Comparison of ENCODE assay signal across 22 cellular contexts in the genomic region with DNA sequence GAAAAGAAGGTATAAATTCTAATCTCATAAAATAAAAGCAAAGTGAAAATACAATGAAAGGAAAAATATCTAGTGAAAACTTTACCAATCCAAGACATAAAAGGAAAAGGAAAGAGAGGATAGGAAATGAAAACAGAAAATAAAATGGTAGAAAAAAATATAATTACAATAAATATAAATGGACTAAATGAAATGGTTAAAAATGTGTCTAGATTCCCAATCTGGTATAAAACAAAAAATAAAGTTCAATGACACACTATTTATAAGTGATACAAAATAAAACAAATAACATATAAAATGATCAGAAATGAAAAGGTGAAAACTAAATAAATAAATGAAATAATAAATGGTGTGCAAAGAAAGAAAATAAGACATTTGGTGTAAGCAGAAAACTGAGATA.
DNase-seq lines count a peak whose midpoint lies in the region; ATAC-seq, FAIRE-seq and TF ChIP-seq lines count a peak whose summit lies in the region.
"Had no signal": no experiment of that assay in that cellular context is flagged by ENCODE, and none has a peak within 500 bp of the region (broad histone marks: within the 10 kb centered on the region; RNA-seq: fewer than 3 reads in every experiment).

No MANE protein-coding gene starts in this region.

- H4K91ac ChIP-seq in mesenchymal stem cell (ENCODE audit: low read length), result no peak overlapping the region

- peaks cover 10% of the 10 kb centered on the region for H3K9me3 ChIP-seq in mesenchymal stem cell (ENCODE audit: control insufficient read depth, low read length)
- no peaks in the 10 kb centered on the region for H3K9me3 ChIP-seq in sigmoid colon
- H3K9me3 ChIP-seq: A549, Caco-2 had no signal

- H3K4me2 ChIP-seq in mesenchymal stem cell (ENCODE audit: low read length, poor library complexity, severe bottlenecking), result no peak overlapping the region
- H3K4me2 ChIP-seq: A549; BLaER1 treated with 17β-estradiol and CSF1 and Interleukin-3, amounts not matched to agents 10 nM and 100 nM had no signal

- no peaks in the 10 kb centered on the region for H3K36me3 Mint-ChIP-seq in stimulated activated effector memory CD8-positive, alpha-beta T cell treated with anti-CD3 and anti-CD28 coated beads, Interleukin-12 subunit alpha, Interleukin-12 subunit beta, amount 100 ng/mL, for 72 hours
- H3K36me3 Mint-ChIP-seq: CD8-positive, alpha-beta T cell had no signal

- H3K4me3 Mint-ChIP-seq in stimulated activated effector memory CD8-positive, alpha-beta T cell treated with anti-CD3 and anti-CD28 coated beads, Interleukin-12 subunit alpha, Interleukin-12 subunit beta, amount 100 ng/mL, for 72 hours, result no peak overlapping the region
- H3K4me3 Mint-ChIP-seq: B cell; CD4-positive, alpha-beta T cell; CD8-positive, alpha-beta T cell had no signal

- H3K4ac ChIP-seq in mesenchymal stem cell (ENCODE audit: low read depth in 1 of 2, low read length in 2 of 2), result no peak overlapping the region

- H3K4me1 Mint-ChIP-seq in stimulated activated effector memory CD8-positive, alpha-beta T cell treated with anti-CD3 and anti-CD28 coated beads, Interleukin-12 subunit alpha, Interleukin-12 subunit beta, amount 100 ng/mL, for 72 hours, result no peaks in the 10 kb centered on the region
- H3K4me1 Mint-ChIP-seq: B cell had no signal

- no peak overlapping the region for H2BK12ac ChIP-seq in mesenchymal stem cell (ENCODE audit: low read length in 2 of 2)

- DNase-seq in mesenchymal stem cell, result no peak
- DNase-seq in stimulated activated effector memory CD8-positive, alpha-beta T cell treated with anti-CD3 and anti-CD28 coated beads, Interleukin-12 subunit alpha, Interleukin-12 subunit beta, amount 100 ng/mL, for 72 hours (ENCODE audit: low spot score in 2 of 2), result no peak
- DNase-seq in sigmoid colon, result no peak
- DNase-seq: AML-193; Caco-2; Calu3; CD4-positive, alpha-beta T cell; CD8-positive, alpha-beta T cell; DMS79 treated with DMSO at 0.1 percent for 48 hours; GDM1 had no signal

- H3K4me3 ChIP-seq in mesenchymal stem cell (ENCODE audit: insufficient read depth in 1 of 2, low read depth in 1 of 2, low read length in 2 of 2), result no peak overlapping the region
- no peak overlapping the region for H3K4me3 ChIP-seq in sigmoid colon
- H3K4me3 ChIP-seq: A549; BLaER1 treated with 17β-estradiol and CSF1 and Interleukin-3, amounts not matched to agents 10 nM and 100 nM had no signal

- H3K4me1 ChIP-seq in mesenchymal stem cell (ENCODE audit: control insufficient read depth, insufficient read depth, low read depth, low read length) (no peaks in the 10 kb centered on the region), sigmoid colon (no peaks in the 10 kb centered on the region)
- H3K4me1 ChIP-seq: A549; BLaER1 treated with 17β-estradiol and CSF1 and Interleukin-3, amounts not matched to agents 10 nM and 100 nM; Caco-2 had no signal

- ATAC-seq in stimulated activated effector memory CD8-positive, alpha-beta T cell treated with anti-CD3 and anti-CD28 coated beads, Interleukin-12 subunit alpha, Interleukin-12 subunit beta, amount 100 ng/mL, for 72 hours, result no peak
- ATAC-seq in GM18511 (IDR thresholded peaks at IDR 0.05; ENCODE audit: unreplicated experiment), result no peak
- no peak for ATAC-seq in GM21576 (IDR thresholded peaks at IDR 0.05; ENCODE audit: unreplicated experiment)
- ATAC-seq: A549; CD8-positive, alpha-beta T cell had no signal

- H2BK5ac ChIP-seq in mesenchymal stem cell (ENCODE audit: low read depth, low read length, poor library complexity, severe bottlenecking), result peak overlapping the region; percentile 57

- no peak overlapping the region for H3K18ac ChIP-seq in mesenchymal stem cell (ENCODE audit: low read depth in 1 of 2, low read length in 2 of 2)

- H2AK5ac ChIP-seq in mesenchymal stem cell (ENCODE audit: low read length, severe bottlenecking), result no peak overlapping the region

- H3K23ac ChIP-seq in mesenchymal stem cell (ENCODE audit: low read length in 2 of 2), result no peak overlapping the region

- H3K79me1 ChIP-seq in mesenchymal stem cell (replicated peaks; ENCODE audit: low read length, poor library complexity, severe bottlenecking), result no peaks in the 10 kb centered on the region

- H3K27ac Mint-ChIP-seq in stimulated activated effector memory CD8-positive, alpha-beta T cell treated with anti-CD3 and anti-CD28 coated beads, Interleukin-12 subunit alpha, Interleukin-12 subunit beta, amount 100 ng/mL, for 72 hours, result no peak overlapping the region
- H3K27ac Mint-ChIP-seq: B cell; CD4-positive, alpha-beta T cell; CD8-positive, alpha-beta T cell had no signal

- H3K9me3 Mint-ChIP-seq in stimulated activated effector memory CD8-positive, alpha-beta T cell treated with anti-CD3 and anti-CD28 coated beads, Interleukin-12 subunit alpha, Interleukin-12 subunit beta, amount 100 ng/mL, for 72 hours, result peaks cover 4% of the 10 kb centered on the region
- H3K9me3 Mint-ChIP-seq: CD8-positive, alpha-beta T cell had no signal

- no peak overlapping the region for H3K14ac ChIP-seq in mesenchymal stem cell (ENCODE audit: low read length in 2 of 2)

- no peak overlapping the region for H2BK120ac ChIP-seq in mesenchymal stem cell (ENCODE audit: low read depth, low read length)

- H3K27ac ChIP-seq in mesenchymal stem cell (ENCODE audit: low read length, poor library complexity, severe bottlenecking), result no peak overlapping the region
- no peak overlapping the region for H3K27ac ChIP-seq in sigmoid colon
- H3K27ac ChIP-seq: 22Rv1; A549; BLaER1 treated with 17β-estradiol and CSF1 and Interleukin-3, amounts not matched to agents 10 nM and 100 nM; C4-2B had no signal

- H3K36me3 ChIP-seq in mesenchymal stem cell (ENCODE audit: control insufficient read depth in 1 of 2, insufficient read depth in 2 of 2, low read depth in 1 of 2, low read length in 2 of 2) (no peaks in the 10 kb centered on the region), sigmoid colon (no peaks in the 10 kb centered on the region)
- H3K36me3 ChIP-seq: BLaER1 treated with 17β-estradiol and CSF1 and Interleukin-3, amounts not matched to agents 10 nM and 100 nM had no signal

- H3K27me3 ChIP-seq in mesenchymal stem cell (ENCODE audit: control insufficient read depth in 1 of 2, insufficient read depth in 1 of 2, low read length in 2 of 2), result no peaks in the 10 kb centered on the region
- no peaks in the 10 kb centered on the region for H3K27me3 ChIP-seq in sigmoid colon
- H3K27me3 ChIP-seq: BLaER1 treated with 17β-estradiol and CSF1 and Interleukin-3, amounts not matched to agents 10 nM and 100 nM had no signal

- no peak overlapping the region for H2BK15ac ChIP-seq in mesenchymal stem cell (ENCODE audit: low read depth, poor library complexity, severe bottlenecking)

- no peak for TF ChIP-seq CTCF in sigmoid colon (IDR thresholded peaks at IDR 0.05)

- TF ChIP-seq POLR2A in sigmoid colon (IDR thresholded peaks at IDR 0.05), result no peak

- no peak overlapping the region for H4K8ac ChIP-seq in mesenchymal stem cell (ENCODE audit: low read length)

- FAIRE-seq in G401.6 (lab: Jason Lieb, UNC), result peak; percentile 42
- FAIRE-seq in TTC549 (lab: Jason Lieb, UNC), result peak; percentile 45
- FAIRE-seq in colon (lab: Jason Lieb, UNC), result peak; percentile 53
- FAIRE-seq: A549, D721Med, GM12891 had no signal

- no peak overlapping the region for H3K9ac ChIP-seq in mesenchymal stem cell (ENCODE audit: low read length)
- H3K9ac ChIP-seq: BLaER1 treated with 17β-estradiol and CSF1 and Interleukin-3, amounts not matched to agents 10 nM and 100 nM had no signal

- TF ChIP-seq EP300 in sigmoid colon (IDR thresholded peaks at IDR 0.05), result no peak

- H2AFZ ChIP-seq in mesenchymal stem cell (ENCODE audit: low read depth, low read length), result no peak overlapping the region

- intact Hi-C loops in sigmoid colon (cut with DNase I), result no loop called here
